ENCODE assay signal across 37 cellular contexts in the genomic region with DNA sequence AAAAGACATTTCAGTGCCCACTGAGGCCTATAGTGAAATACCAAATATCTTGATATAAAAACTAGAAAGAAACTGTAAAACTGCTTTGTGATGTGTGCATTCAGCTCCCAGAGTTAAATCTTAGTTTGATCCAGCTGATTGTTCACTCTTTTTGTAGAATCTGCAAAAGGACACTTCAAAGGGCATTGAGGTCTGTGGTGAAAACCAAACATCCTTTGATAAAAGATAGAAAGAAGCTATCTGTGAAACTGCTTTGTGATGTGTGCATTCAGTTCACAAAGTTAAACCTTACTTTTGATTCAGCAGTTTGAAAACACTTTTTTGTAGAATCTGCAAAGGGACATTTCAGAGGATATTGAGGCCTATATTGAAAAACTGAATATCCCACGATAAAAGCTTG.
"Had no signal": no experiment of that assay in that cellular context is flagged by ENCODE, and none has a peak within 500 bp of the region (broad histone marks: within the 10 kb centered on the region; RNA-seq: fewer than 3 reads in every experiment).

No MANE protein-coding gene starts in this region.

- H3K4me3 Mint-ChIP-seq: activated naive CD4-positive, alpha-beta T cell treated with anti-CD3 and anti-CD28 coated beads for 36 hours; activated naive CD4-positive, alpha-beta T cell treated with anti-CD3 and anti-CD28 coated beads, Interleukin-2, amount 10 ng/mL, durations not matched to agents 7 days and 5 days; activated naive CD4-positive, alpha-beta T cell treated with anti-CD3 and anti-CD28 coated beads, Interleukin-2, amount 50 U/mL, for 24 hours; activated naive CD8-positive, alpha-beta T cell; activated naive CD8-positive, alpha-beta T cell treated with anti-CD3 and anti-CD28 coated beads for 36 hours; activated naive CD8-positive, alpha-beta T cell treated with anti-CD3 and anti-CD28 coated beads, Interleukin-2, amount 10 ng/mL, durations not matched to agents 7 days and 5 days; activated naive CD8-positive, alpha-beta T cell treated with anti-CD3 and anti-CD28 coated beads, Interleukin-2, amount 50 U/mL, for 24 hours; activated T-cell treated with anti-CD3 and anti-CD28 coated beads, Interleukin-2, amount 50 U/mL, for 24 hours; activated T-cell treated with anti-CD3 and anti-CD28 coated beads, Interleukin-2, amount 50 U/mL, for 4 hours; activated T-cell treated with anti-CD3 and anti-CD28 coated beads, Interleukin-2, amount 50 U/mL, for 72 hours; activated T-helper 1 cell treated with anti-CD3 and anti-CD28 coated beads, Interleukin-12 subunit alpha, Interleukin-12 subunit beta, Interleukin-2, Interleukin-4 antibody, amounts not matched to agents 30 ng/mL and 10 ng/mL and 1 ng/mL, durations not matched to agents 14 hours and 24 hours and 36 hours; activated T-helper 17 cell treated with anti-CD3 and anti-CD28 coated beads, Interleukin-2, amount 50 U/mL, for 72 hours; brain; central memory CD8-positive, alpha-beta T cell had no signal

- H3K27ac Mint-ChIP-seq: activated naive CD4-positive, alpha-beta T cell treated with anti-CD3 and anti-CD28 coated beads for 36 hours; activated naive CD4-positive, alpha-beta T cell treated with anti-CD3 and anti-CD28 coated beads, Interleukin-2, amount 10 ng/mL, durations not matched to agents 7 days and 5 days; activated naive CD4-positive, alpha-beta T cell treated with anti-CD3 and anti-CD28 coated beads, Interleukin-2, amount 50 U/mL, for 24 hours; activated naive CD4-positive, alpha-beta T cell treated with anti-CD3 and anti-CD28 coated beads, Interleukin-2, amount 50 U/mL, for 72 hours; activated naive CD8-positive, alpha-beta T cell; activated naive CD8-positive, alpha-beta T cell treated with anti-CD3 and anti-CD28 coated beads for 36 hours; activated naive CD8-positive, alpha-beta T cell treated with anti-CD3 and anti-CD28 coated beads, Interleukin-2, amount 10 ng/mL, durations not matched to agents 7 days and 5 days; activated naive CD8-positive, alpha-beta T cell treated with anti-CD3 and anti-CD28 coated beads, Interleukin-2, amount 50 U/mL, for 24 hours; activated T-cell treated with anti-CD3 and anti-CD28 coated beads, Interleukin-2, amount 50 U/mL, for 24 hours; activated T-cell treated with anti-CD3 and anti-CD28 coated beads, Interleukin-2, amount 50 U/mL, for 72 hours; activated T-helper 1 cell treated with anti-CD3 and anti-CD28 coated beads, Interleukin-12 subunit alpha, Interleukin-12 subunit beta, Interleukin-2, Interleukin-4 antibody, amounts not matched to agents 30 ng/mL and 10 ng/mL and 1 ng/mL, durations not matched to agents 14 hours and 24 hours and 36 hours; activated T-helper 17 cell treated with anti-CD3 and anti-CD28 coated beads, Interleukin-2, amount 50 U/mL, for 72 hours; activated T-helper 2 cell treated with anti-CD3 and anti-CD28 coated beads, Interferon-gamma antibody, Interleukin-2, Interleukin-4, amounts not matched to agents 10 μg/mL and 5 μg/mL and 100 μg/mL, durations not matched to agents 14 hours and 24 hours and 36 hours; brain had no signal

- H3K27ac ChIP-seq: adrenal gland, ascending aorta, body of pancreas, brain microvascular endothelial cell, breast epithelium, cardiac muscle cell had no signal

- H3K4me1 Mint-ChIP-seq: activated naive CD4-positive, alpha-beta T cell treated with anti-CD3 and anti-CD28 coated beads, Interleukin-2, amount 10 ng/mL, durations not matched to agents 7 days and 5 days; activated naive CD4-positive, alpha-beta T cell treated with anti-CD3 and anti-CD28 coated beads, Interleukin-2, amount 50 U/mL, for 24 hours; activated naive CD8-positive, alpha-beta T cell treated with anti-CD3 and anti-CD28 coated beads for 36 hours; activated naive CD8-positive, alpha-beta T cell treated with anti-CD3 and anti-CD28 coated beads, Interleukin-2, amount 10 ng/mL, durations not matched to agents 7 days and 5 days; activated naive CD8-positive, alpha-beta T cell treated with anti-CD3 and anti-CD28 coated beads, Interleukin-2, amount 50 U/mL, for 24 hours; activated T-helper 17 cell treated with anti-CD3 and anti-CD28 coated beads, Interleukin-2, amount 50 U/mL, for 72 hours; brain; central memory CD8-positive, alpha-beta T cell had no signal

- H3K4me1 ChIP-seq: adrenal gland, ascending aorta, body of pancreas, breast epithelium had no signal

- H3K4me3 ChIP-seq: adrenal gland, ascending aorta, body of pancreas, breast epithelium, cardiac muscle cell had no signal

- DNase-seq: activated effector memory CD4-positive, alpha-beta T cell treated with anti-CD3 and anti-CD28 coated beads, Interleukin-2, amount 50 U/mL, for 16 hours; activated effector memory CD4-positive, alpha-beta T cell treated with Interleukin-2 at 50 U/mL for 16 hours; activated gamma-delta T cell; activated gamma-delta T cell treated with Interleukin-2 at 50 U/mL for 16 hours; activated naive CD4-positive, alpha-beta T cell; activated naive CD4-positive, alpha-beta T cell treated with anti-CD3 and anti-CD28 coated beads for 36 hours; activated naive CD4-positive, alpha-beta T cell treated with anti-CD3 and anti-CD28 coated beads, Interleukin-2, amount 10 ng/mL, durations not matched to agents 7 days and 5 days; activated naive CD4-positive, alpha-beta T cell treated with anti-CD3 and anti-CD28 coated beads, Interleukin-2, amount 50 U/mL, for 16 hours; activated naive CD4-positive, alpha-beta T cell treated with Interleukin-2 at 50 U/mL for 16 hours; activated naive CD8-positive, alpha-beta T cell treated with anti-CD3 and anti-CD28 coated beads for 36 hours; activated naive CD8-positive, alpha-beta T cell treated with anti-CD3 and anti-CD28 coated beads, Interleukin-2, amount 10 ng/mL, durations not matched to agents 7 days and 5 days; activated naive CD8-positive, alpha-beta T cell treated with anti-CD3 and anti-CD28 coated beads, Interleukin-2, amount 50 U/mL, for 24 hours; activated T-cell treated with anti-CD3 and anti-CD28 coated beads, Interleukin-2, amount 50 U/mL, for 24 hours; activated T-cell treated with anti-CD3 and anti-CD28 coated beads, Interleukin-2, amount 50 U/mL, for 4 hours; activated T-cell treated with anti-CD3 and anti-CD28 coated beads, Interleukin-2, amount 50 U/mL, for 48 hours; activated T-cell treated with anti-CD3 and anti-CD28 coated beads, Interleukin-2, amount 50 U/mL, for 72 hours; adrenal gland; amniotic stem cell; amygdala; anterior cingulate cortex; aorta; body of pancreas; brain microvascular endothelial cell; caudate nucleus; central memory CD4-positive, alpha-beta T cell; cerebellar nuclear complex had no signal

- H3K9me3 Mint-ChIP-seq: activated T-helper 17 cell treated with anti-CD3 and anti-CD28 coated beads, Interleukin-2, amount 50 U/mL, for 72 hours had no signal

- ATAC-seq: activated naive CD4-positive, alpha-beta T cell treated with anti-CD3 and anti-CD28 coated beads, Interleukin-2, amount 50 U/mL, for 72 hours; activated naive CD8-positive, alpha-beta T cell treated with anti-CD3 and anti-CD28 coated beads, Interleukin-2, amount 50 U/mL, for 24 hours; activated T-cell treated with anti-CD3 and anti-CD28 coated beads, Interleukin-2, amount 50 U/mL, for 4 hours; activated T-cell treated with anti-CD3 and anti-CD28 coated beads, Interleukin-2, amount 50 U/mL, for 72 hours; activated T-helper 17 cell treated with anti-CD3 and anti-CD28 coated beads, Interleukin-2, amount 50 U/mL, for 72 hours; body of pancreas had no signal

- H3K27me3 Mint-ChIP-seq: activated naive CD4-positive, alpha-beta T cell treated with anti-CD3 and anti-CD28 coated beads, Interleukin-2, amount 10 ng/mL, durations not matched to agents 7 days and 5 days; activated naive CD4-positive, alpha-beta T cell treated with anti-CD3 and anti-CD28 coated beads, Interleukin-2, amount 50 U/mL, for 24 hours; activated naive CD8-positive, alpha-beta T cell; activated naive CD8-positive, alpha-beta T cell treated with anti-CD3 and anti-CD28 coated beads for 36 hours; activated naive CD8-positive, alpha-beta T cell treated with anti-CD3 and anti-CD28 coated beads, Interleukin-2, amount 10 ng/mL, durations not matched to agents 7 days and 5 days; activated naive CD8-positive, alpha-beta T cell treated with anti-CD3 and anti-CD28 coated beads, Interleukin-2, amount 50 U/mL, for 24 hours; activated T-cell treated with anti-CD3 and anti-CD28 coated beads, Interleukin-2, amount 50 U/mL, for 24 hours; activated T-helper 17 cell treated with anti-CD3 and anti-CD28 coated beads, Interleukin-2, amount 50 U/mL, for 72 hours; brain; central memory CD8-positive, alpha-beta T cell had no signal

- H3K27me3 ChIP-seq: adrenal gland, ascending aorta, body of pancreas, brain microvascular endothelial cell, breast epithelium, cardiac muscle cell had no signal

- H3K36me3 Mint-ChIP-seq: activated naive CD4-positive, alpha-beta T cell treated with anti-CD3 and anti-CD28 coated beads, Interleukin-2, amount 10 ng/mL, durations not matched to agents 7 days and 5 days; activated naive CD4-positive, alpha-beta T cell treated with anti-CD3 and anti-CD28 coated beads, Interleukin-2, amount 50 U/mL, for 24 hours; activated naive CD8-positive, alpha-beta T cell; activated naive CD8-positive, alpha-beta T cell treated with anti-CD3 and anti-CD28 coated beads for 36 hours; activated naive CD8-positive, alpha-beta T cell treated with anti-CD3 and anti-CD28 coated beads, Interleukin-2, amount 10 ng/mL, durations not matched to agents 7 days and 5 days; brain had no signal

- H3K36me3 ChIP-seq: adrenal gland, ascending aorta, brain microvascular endothelial cell, breast epithelium, cardiac muscle cell had no signal
